In the genomic region with DNA sequence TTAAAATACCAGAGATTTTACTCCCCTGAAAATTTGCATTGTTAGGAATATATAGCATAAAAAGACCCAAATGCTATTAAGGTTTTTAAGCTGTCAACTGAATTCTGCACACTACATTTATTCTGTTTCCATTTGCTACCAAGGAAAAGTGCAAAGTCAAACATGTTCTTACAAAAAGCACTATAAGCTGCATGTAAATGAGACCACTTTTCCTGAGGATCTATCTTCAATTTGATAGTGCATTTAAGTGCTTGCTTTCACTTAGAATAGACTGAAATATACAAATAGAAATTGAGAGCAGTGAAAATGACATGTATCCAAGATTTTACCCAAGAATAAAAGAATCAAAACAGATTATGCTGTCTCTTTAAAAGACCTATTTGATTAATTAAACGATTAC, we compare ENCODE assay signal across 26 cellular contexts.
"Had no signal": no experiment of that assay in that cellular context is flagged by ENCODE, and none has a peak within 500 bp of the region (broad histone marks: within the 10 kb centered on the region; RNA-seq: fewer than 3 reads in every experiment).

No MANE protein-coding gene starts in this region.

- H3K4me3 ChIP-seq: cardiac muscle cell, SJCRH30 had no signal

- H3K9me3 ChIP-seq: SJCRH30 had no signal

- H3K36me3 ChIP-seq: cardiac muscle cell, SJCRH30 had no signal

- H3K27ac ChIP-seq: cardiac muscle cell, SJCRH30 had no signal

- DNase-seq: activated CD4-positive, alpha-beta T cell treated with anti-CD3 and anti-CD28 coated beads, Interleukin-2, amount 10 ng/mL, durations not matched to agents 24 days and 14 days; activated CD4-positive, alpha-beta T cell treated with anti-CD3 and anti-CD28 coated beads, Interleukin-2, amount 50 U/mL, for 4 hours; activated CD8-positive, alpha-beta T cell treated with anti-CD3 and anti-CD28 coated beads for 36 hours; activated effector memory CD4-positive, alpha-beta T cell treated with anti-CD3 and anti-CD28 coated beads, Interleukin-2, amount 50 U/mL, for 16 hours; activated naive CD4-positive, alpha-beta T cell; activated naive CD4-positive, alpha-beta T cell treated with anti-CD3 and anti-CD28 coated beads, Interleukin-2, amount 50 U/mL, for 16 hours; activated naive CD8-positive, alpha-beta T cell treated with anti-CD3 and anti-CD28 coated beads for 36 hours; activated T-cell treated with anti-CD3 and anti-CD28 coated beads, Interleukin-2, amount 50 U/mL, for 1 hour; activated T-cell treated with anti-CD3 and anti-CD28 coated beads, Interleukin-2, amount 50 U/mL, for 72 hours; aorta; KG1; MM.1S; MV-4-11; NCI-H1092; NCI-H1436 treated with DMSO at 0.1 percent for 48 hours; NCI-H1694 treated with DMSO at 0.1 percent for 48 hours; NCI-H2029 treated with DMSO at 0.1 percent for 48 hours; NCI-H2107; NCI-H446 treated with DMSO at 0.1 percent for 48 hours; NCI-H524; SHP77; SJCRH30; T1000 had no signal

- H3K27me3 ChIP-seq: cardiac muscle cell, SJCRH30 had no signal

- ATAC-seq: activated CD8-positive, alpha-beta T cell treated with anti-CD3 and anti-CD28 coated beads for 36 hours; activated T-cell treated with anti-CD3 and anti-CD28 coated beads, Interleukin-2, amount 50 U/mL, for 72 hours; activated T-helper 17 cell treated with anti-CD3 and anti-CD28 coated beads, Interleukin-2, amount 50 U/mL, for 72 hours; Panc1 had no signal
